1 cellular context compared by ENCODE assay signal in genomic region chrX:47658684-47659515, GRCh38.
A peak's percentile ranks its signal among the peaks of the same experiment; 100 is the strongest.
TF ChIP-seq lines count a peak whose summit lies in the region.

A gene with protein sequence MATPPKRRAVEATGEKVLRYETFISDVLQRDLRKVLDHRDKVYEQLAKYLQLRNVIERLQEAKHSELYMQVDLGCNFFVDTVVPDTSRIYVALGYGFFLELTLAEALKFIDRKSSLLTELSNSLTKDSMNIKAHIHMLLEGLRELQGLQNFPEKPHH (minus strand): TSS chrX:47659180. CDS start chrX:47658927, 253 bp downstream.

TF ChIP-seq in K562, 482 proteins besides CTCF, POLR2A, EP300 and RAD21 (continued from another document and continues in another):
- TF ChIP-seq HMBOX1 (IDR thresholded peaks at IDR 0.05) (no peak), FOXO4 (CRISPR knock-in tag; IDR thresholded peaks at IDR 0.05) (no peak), C11orf30 (IDR thresholded peaks at IDR 0.05; ENCODE audit: low read depth) (peak; percentile 93), GABPB1 (CRISPR knock-in tag; IDR thresholded peaks at IDR 0.05) (peak; percentile 86), ZNF407 (IDR thresholded peaks at IDR 0.05; ENCODE audit: low read depth) (no peak), RFX1 (IDR thresholded peaks at IDR 0.05) (no peak), RBFOX2 (IDR thresholded peaks at IDR 0.05; ENCODE audit: low read depth, low read length) (peak; percentile 95), ZNF717 (CRISPR knock-in tag; IDR thresholded peaks at IDR 0.05) (no peak), MXD1 (CRISPR knock-in tag; IDR thresholded peaks at IDR 0.05; ENCODE audit: borderline replicate concordance, poor library complexity, severe bottlenecking) (no peak), PTRF (tag; IDR thresholded peaks at IDR 0.05) (no peak), CLOCK (CRISPR knock-in tag; IDR thresholded peaks at IDR 0.05; ENCODE audit: borderline replicate concordance) (no peak), ZEB2 (IDR thresholded peaks at IDR 0.05) (0 out of 2 replicates have a peak, but pooled peaks have one; percentile 39), ATF7 (IDR thresholded peaks at IDR 0.05) (peak; percentile 94; the same call in 1 of the 2 replicates), KAT8 (IDR thresholded peaks at IDR 0.05; ENCODE audit: low read depth) (peak; percentile 69; the same call in 1 of the 2 replicates)
- TF ChIP-seq, protein P1, sequence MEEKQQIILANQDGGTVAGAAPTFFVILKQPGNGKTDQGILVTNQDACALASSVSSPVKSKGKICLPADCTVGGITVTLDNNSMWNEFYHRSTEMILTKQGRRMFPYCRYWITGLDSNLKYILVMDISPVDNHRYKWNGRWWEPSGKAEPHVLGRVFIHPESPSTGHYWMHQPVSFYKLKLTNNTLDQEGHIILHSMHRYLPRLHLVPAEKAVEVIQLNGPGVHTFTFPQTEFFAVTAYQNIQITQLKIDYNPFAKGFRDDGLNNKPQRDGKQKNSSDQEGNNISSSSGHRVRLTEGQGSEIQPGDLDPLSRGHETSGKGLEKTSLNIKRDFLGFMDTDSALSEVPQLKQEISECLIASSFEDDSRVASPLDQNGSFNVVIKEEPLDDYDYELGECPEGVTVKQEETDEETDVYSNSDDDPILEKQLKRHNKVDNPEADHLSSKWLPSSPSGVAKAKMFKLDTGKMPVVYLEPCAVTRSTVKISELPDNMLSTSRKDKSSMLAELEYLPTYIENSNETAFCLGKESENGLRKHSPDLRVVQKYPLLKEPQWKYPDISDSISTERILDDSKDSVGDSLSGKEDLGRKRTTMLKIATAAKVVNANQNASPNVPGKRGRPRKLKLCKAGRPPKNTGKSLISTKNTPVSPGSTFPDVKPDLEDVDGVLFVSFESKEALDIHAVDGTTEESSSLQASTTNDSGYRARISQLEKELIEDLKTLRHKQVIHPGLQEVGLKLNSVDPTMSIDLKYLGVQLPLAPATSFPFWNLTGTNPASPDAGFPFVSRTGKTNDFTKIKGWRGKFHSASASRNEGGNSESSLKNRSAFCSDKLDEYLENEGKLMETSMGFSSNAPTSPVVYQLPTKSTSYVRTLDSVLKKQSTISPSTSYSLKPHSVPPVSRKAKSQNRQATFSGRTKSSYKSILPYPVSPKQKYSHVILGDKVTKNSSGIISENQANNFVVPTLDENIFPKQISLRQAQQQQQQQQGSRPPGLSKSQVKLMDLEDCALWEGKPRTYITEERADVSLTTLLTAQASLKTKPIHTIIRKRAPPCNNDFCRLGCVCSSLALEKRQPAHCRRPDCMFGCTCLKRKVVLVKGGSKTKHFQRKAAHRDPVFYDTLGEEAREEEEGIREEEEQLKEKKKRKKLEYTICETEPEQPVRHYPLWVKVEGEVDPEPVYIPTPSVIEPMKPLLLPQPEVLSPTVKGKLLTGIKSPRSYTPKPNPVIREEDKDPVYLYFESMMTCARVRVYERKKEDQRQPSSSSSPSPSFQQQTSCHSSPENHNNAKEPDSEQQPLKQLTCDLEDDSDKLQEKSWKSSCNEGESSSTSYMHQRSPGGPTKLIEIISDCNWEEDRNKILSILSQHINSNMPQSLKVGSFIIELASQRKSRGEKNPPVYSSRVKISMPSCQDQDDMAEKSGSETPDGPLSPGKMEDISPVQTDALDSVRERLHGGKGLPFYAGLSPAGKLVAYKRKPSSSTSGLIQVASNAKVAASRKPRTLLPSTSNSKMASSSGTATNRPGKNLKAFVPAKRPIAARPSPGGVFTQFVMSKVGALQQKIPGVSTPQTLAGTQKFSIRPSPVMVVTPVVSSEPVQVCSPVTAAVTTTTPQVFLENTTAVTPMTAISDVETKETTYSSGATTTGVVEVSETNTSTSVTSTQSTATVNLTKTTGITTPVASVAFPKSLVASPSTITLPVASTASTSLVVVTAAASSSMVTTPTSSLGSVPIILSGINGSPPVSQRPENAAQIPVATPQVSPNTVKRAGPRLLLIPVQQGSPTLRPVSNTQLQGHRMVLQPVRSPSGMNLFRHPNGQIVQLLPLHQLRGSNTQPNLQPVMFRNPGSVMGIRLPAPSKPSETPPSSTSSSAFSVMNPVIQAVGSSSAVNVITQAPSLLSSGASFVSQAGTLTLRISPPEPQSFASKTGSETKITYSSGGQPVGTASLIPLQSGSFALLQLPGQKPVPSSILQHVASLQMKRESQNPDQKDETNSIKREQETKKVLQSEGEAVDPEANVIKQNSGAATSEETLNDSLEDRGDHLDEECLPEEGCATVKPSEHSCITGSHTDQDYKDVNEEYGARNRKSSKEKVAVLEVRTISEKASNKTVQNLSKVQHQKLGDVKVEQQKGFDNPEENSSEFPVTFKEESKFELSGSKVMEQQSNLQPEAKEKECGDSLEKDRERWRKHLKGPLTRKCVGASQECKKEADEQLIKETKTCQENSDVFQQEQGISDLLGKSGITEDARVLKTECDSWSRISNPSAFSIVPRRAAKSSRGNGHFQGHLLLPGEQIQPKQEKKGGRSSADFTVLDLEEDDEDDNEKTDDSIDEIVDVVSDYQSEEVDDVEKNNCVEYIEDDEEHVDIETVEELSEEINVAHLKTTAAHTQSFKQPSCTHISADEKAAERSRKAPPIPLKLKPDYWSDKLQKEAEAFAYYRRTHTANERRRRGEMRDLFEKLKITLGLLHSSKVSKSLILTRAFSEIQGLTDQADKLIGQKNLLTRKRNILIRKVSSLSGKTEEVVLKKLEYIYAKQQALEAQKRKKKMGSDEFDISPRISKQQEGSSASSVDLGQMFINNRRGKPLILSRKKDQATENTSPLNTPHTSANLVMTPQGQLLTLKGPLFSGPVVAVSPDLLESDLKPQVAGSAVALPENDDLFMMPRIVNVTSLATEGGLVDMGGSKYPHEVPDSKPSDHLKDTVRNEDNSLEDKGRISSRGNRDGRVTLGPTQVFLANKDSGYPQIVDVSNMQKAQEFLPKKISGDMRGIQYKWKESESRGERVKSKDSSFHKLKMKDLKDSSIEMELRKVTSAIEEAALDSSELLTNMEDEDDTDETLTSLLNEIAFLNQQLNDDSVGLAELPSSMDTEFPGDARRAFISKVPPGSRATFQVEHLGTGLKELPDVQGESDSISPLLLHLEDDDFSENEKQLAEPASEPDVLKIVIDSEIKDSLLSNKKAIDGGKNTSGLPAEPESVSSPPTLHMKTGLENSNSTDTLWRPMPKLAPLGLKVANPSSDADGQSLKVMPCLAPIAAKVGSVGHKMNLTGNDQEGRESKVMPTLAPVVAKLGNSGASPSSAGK (IDR thresholded peaks at IDR 0.05): peak; percentile 97
- TF ChIP-seq, protein P2, sequence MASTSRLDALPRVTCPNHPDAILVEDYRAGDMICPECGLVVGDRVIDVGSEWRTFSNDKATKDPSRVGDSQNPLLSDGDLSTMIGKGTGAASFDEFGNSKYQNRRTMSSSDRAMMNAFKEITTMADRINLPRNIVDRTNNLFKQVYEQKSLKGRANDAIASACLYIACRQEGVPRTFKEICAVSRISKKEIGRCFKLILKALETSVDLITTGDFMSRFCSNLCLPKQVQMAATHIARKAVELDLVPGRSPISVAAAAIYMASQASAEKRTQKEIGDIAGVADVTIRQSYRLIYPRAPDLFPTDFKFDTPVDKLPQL (IDR thresholded peaks at IDR 0.05; ENCODE audit: extremely low read depth, insufficient read length): no peak
- TF ChIP-seq, protein P3, sequence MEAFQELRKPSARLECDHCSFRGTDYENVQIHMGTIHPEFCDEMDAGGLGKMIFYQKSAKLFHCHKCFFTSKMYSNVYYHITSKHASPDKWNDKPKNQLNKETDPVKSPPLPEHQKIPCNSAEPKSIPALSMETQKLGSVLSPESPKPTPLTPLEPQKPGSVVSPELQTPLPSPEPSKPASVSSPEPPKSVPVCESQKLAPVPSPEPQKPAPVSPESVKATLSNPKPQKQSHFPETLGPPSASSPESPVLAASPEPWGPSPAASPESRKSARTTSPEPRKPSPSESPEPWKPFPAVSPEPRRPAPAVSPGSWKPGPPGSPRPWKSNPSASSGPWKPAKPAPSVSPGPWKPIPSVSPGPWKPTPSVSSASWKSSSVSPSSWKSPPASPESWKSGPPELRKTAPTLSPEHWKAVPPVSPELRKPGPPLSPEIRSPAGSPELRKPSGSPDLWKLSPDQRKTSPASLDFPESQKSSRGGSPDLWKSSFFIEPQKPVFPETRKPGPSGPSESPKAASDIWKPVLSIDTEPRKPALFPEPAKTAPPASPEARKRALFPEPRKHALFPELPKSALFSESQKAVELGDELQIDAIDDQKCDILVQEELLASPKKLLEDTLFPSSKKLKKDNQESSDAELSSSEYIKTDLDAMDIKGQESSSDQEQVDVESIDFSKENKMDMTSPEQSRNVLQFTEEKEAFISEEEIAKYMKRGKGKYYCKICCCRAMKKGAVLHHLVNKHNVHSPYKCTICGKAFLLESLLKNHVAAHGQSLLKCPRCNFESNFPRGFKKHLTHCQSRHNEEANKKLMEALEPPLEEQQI (IDR thresholded peaks at IDR 0.05): peak; percentile 90
